Comparison of ENCODE assay signal across 8 cellular contexts in genomic region chr12:123150273-123150803, GRCh38. TPM values are rescaled to one million over a fixed set of nuclear protein-coding genes. Genes with fewer than 3 reads are reported as not detected.
DNase-seq lines count a peak whose midpoint lies in the region; ATAC-seq lines count a peak whose summit lies in the region.

No MANE protein-coding gene starts in this region.

- H3K9ac ChIP-seq in rectal smooth muscle tissue (ENCODE audit: low read length): peak overlapping the region; percentile 50

- intact Hi-C loops in left cardiac atrium (cut with DNase I): loop anchor here (2.0 to 5.0 kb wide), 2 partner anchors 108 kb away; no protein-coding TSS in a partner anchor

- DNase-seq in NCI-H82 (lab: John Stamatoyannopoulos, UW) (peak; percentile 47), NCI-H82 treated with DMSO at 0.1 percent for 48 hours (lab: John Stamatoyannopoulos, UW; ENCODE audit: unreplicated experiment) (no peak), activated gamma-delta T cell treated with Interleukin-2 at 50 U/mL for 16 hours (peak; percentile 12), left cardiac atrium (peak; percentile 68), A172 (ENCODE audit: low spot score) (no peak)

- H3K4me3 ChIP-seq in rectal smooth muscle tissue (ENCODE audit: low read length): peak overlapping the region; percentile 81

- H3K36me3 ChIP-seq in KOPT-K1 (ENCODE audit: insufficient read depth, low read length) (peaks cover 35% of the 10 kb centered on the region), rectal smooth muscle tissue (ENCODE audit: control insufficient read depth, insufficient read depth, low read length) (peaks cover 2% of the 10 kb centered on the region)

- ATAC-seq in left cardiac atrium: peak; percentile 53 to 61
- ATAC-seq in HG02763 (IDR thresholded peaks at IDR 0.05; ENCODE audit: unreplicated experiment): no peak

- H3K27ac ChIP-seq in KOPT-K1 (ENCODE audit: low read depth, low read length, poor library complexity, severe bottlenecking) (peak overlapping the region; percentile 89), rectal smooth muscle tissue (ENCODE audit: low read depth, low read length) (peak overlapping the region; percentile 81)

- H3K4me1 ChIP-seq in rectal smooth muscle tissue (ENCODE audit: control insufficient read depth, insufficient read depth, low read length): peaks cover 11% of the 10 kb centered on the region

- H3K9me3 ChIP-seq in KOPT-K1 (ENCODE audit: insufficient read depth, low read length, poor library complexity, severe bottlenecking): no peaks in the 10 kb centered on the region

- H3K27me3 ChIP-seq in rectal smooth muscle tissue (ENCODE audit: control insufficient read depth, insufficient read depth, low read length): no peaks in the 10 kb centered on the region

RNA-seq across cellular contexts. Expression of gene PITPNM2, which starts 0.6 kb away (rescaled TPM):
- 10 to 100 TPM; 13.1 to 22.2 TPM for total RNA-seq in left cardiac atrium
- total RNA-seq in A172 (2014; rRNA removed; shearing (Covaris generic)): 1.8 and 3.6 TPM in 2 replicates

Comparison
In these comparisons a context has a peak if more than half of its experiments do, and no peak if none do; other contexts are left out.
1. DNase-seq: peak in NCI-H82 (single experiment), activated gamma-delta T cell treated with Interleukin-2 at 50 U/mL for 16 hours (single experiment) and left cardiac atrium (single experiment); none in NCI-H82 treated with DMSO at 0.1 percent for 48 hours (single experiment) and A172 (single experiment).